Comparison of ENCODE assay signal across 8 cellular contexts in genomic region chr3:168250415-168250861, GRCh38.
A peak's percentile ranks its signal among the peaks of the same experiment; 100 is the strongest.
DNase-seq lines count a peak whose midpoint lies in the region; TF ChIP-seq lines count a peak whose summit lies in the region.

No MANE protein-coding gene starts in this region.

- H3K4me3 Mint-ChIP-seq in Calu3 (ENCODE audit: low read depth, unreplicated experiment) (peak overlapping the region; percentile 90), neural crest cell (peak overlapping the region; percentile 96)

- intact Hi-C loops in Calu3 (cut with micrococcal nuclease; ENCODE audit: unreplicated experiment): no loop called here

- H3K36me3 Mint-ChIP-seq in Calu3 (ENCODE audit: insufficient read depth, unreplicated experiment): peaks cover 25% of the 10 kb centered on the region
- H3K36me3 Mint-ChIP-seq in neural crest cell (ENCODE audit: low read depth): peaks cover 13% of the 10 kb centered on the region

- TF ChIP-seq CTCF in Calu3 (IDR thresholded peaks at IDR 0.05; ENCODE audit: unreplicated experiment) (no peak), GM20000 (IDR thresholded peaks at IDR 0.05; ENCODE audit: extremely low read depth, missing control alignments) (no peak), neural crest cell (conservative IDR thresholded peaks at IDR 0.05) (no peak)

- no peak overlapping the region for H3K27ac Mint-ChIP-seq in Calu3 (ENCODE audit: unreplicated experiment)
- H3K27ac Mint-ChIP-seq in neural crest cell (ENCODE audit: unreplicated experiment): peak overlapping the region; percentile 78

- peaks cover 12% of the 10 kb centered on the region for H3K27me3 Mint-ChIP-seq in Calu3 (ENCODE audit: unreplicated experiment)
- H3K27me3 Mint-ChIP-seq in neural crest cell (ENCODE audit: low read depth): peaks cover 8% of the 10 kb centered on the region

- CTCF ChIA-PET in Calu3 (lab: Charles Lee): interaction anchor here (0.8 to 2.1 kb wide), 5 partner anchors 12 to 369 kb away, joined by 3 to 11 read pairs (median 4); no protein-coding TSS in a partner anchor

- no TSS peak for BruUV-seq in Calu3 (replicated peaks; lab: Mats Ljungman, UMichigan)

- H3K4me1 Mint-ChIP-seq in Calu3 (ENCODE audit: low read depth, unreplicated experiment) (peaks cover 17% of the 10 kb centered on the region), neural crest cell (peaks cover 25% of the 10 kb centered on the region)

- H3K9me3 Mint-ChIP-seq in Calu3 (ENCODE audit: low read depth, unreplicated experiment): peaks cover 3% of the 10 kb centered on the region
- peaks cover 4% of the 10 kb centered on the region for H3K9me3 Mint-ChIP-seq in neural crest cell

- DNase-seq in Calu3 (no peak), GM20000 (ENCODE audit: low spot score) (peak; percentile 23), M059J (ENCODE audit: low read depth) (peak; percentile 16), ecto neural progenitor cell (ENCODE audit: low spot score) (peak; percentile 45), neural crest cell (ENCODE audit: low read depth, low spot score) (no peak), AG20443 (ENCODE audit: low spot score) (no peak), OCI-M2 (lab: John Stamatoyannopoulos, UW; ENCODE audit: unreplicated experiment) (no peak)
- DNase-seq in stimulated activated CD4-positive, alpha-beta T cell treated with anti-CD3 and anti-CD28 coated beads, Interleukin-12 subunit alpha, Interleukin-12 subunit beta, amount 100 ng/mL, for 4 hours: no peak

Comparison
In these comparisons a context has a peak if more than half of its experiments do, and no peak if none do; other contexts are left out.
1. DNase-seq: peak in GM20000 (single experiment), M059J (single experiment) and ecto neural progenitor cell (single experiment); none in Calu3 (single experiment), neural crest cell (single experiment), stimulated activated CD4-positive, alpha-beta T cell treated with anti-CD3 and anti-CD28 coated beads, Interleukin-12 subunit alpha, Interleukin-12 subunit beta, amount 100 ng/mL, for 4 hours (single experiment), AG20443 (single experiment) and OCI-M2 (single experiment).